ENCODE assay signal across 20 cellular contexts in genomic region chr3:78913711-78914110, GRCh38.
DNase-seq lines count a peak whose midpoint lies in the region; TF ChIP-seq lines count a peak whose summit lies in the region.
"Had no signal": no experiment of that assay in that cellular context is flagged by ENCODE, and none has a peak within 500 bp of the region (broad histone marks: within the 10 kb centered on the region; RNA-seq: fewer than 3 reads in every experiment).

No MANE protein-coding gene starts in this region.

- no peak overlapping the region for H3K27ac Mint-ChIP-seq in neural progenitor cell
- H3K27ac Mint-ChIP-seq: CD4-positive, alpha-beta memory T cell; T-helper 17 cell had no signal

- H3K36me3 ChIP-seq in OCI-LY3 (replicated peaks; ENCODE audit: low read depth, low read length) (no peaks in the 10 kb centered on the region), neural progenitor cell (no peaks in the 10 kb centered on the region), thyroid gland (no peaks in the 10 kb centered on the region)

- H3K9me3 ChIP-seq in OCI-LY3 (ENCODE audit: insufficient read depth, low read length): no peaks in the 10 kb centered on the region
- no peaks in the 10 kb centered on the region for H3K9me3 ChIP-seq in neural progenitor cell (ENCODE audit: low read depth)
- H3K9me3 ChIP-seq in thyroid gland: no peaks in the 10 kb centered on the region

- WGBS in thyroid gland, 2 donors: 64 to 68% methylated on average over 2 of the region's 2 CpGs

- peaks cover 21% of the 10 kb centered on the region for H3F3A ChIP-seq in neural progenitor cell (ENCODE audit: low read depth)

- TF ChIP-seq CTCF in OCI-LY3 (IDR thresholded peaks at IDR 0.05; ENCODE audit: low read depth, low read length) (no peak), neural progenitor cell (IDR thresholded peaks at IDR 0.05) (no peak), thyroid gland (IDR thresholded peaks at IDR 0.05) (no peak)

- no peak overlapping the region for H3K4me3 ChIP-seq in OCI-LY3 (ENCODE audit: low read length)
- no peak overlapping the region for H3K4me3 ChIP-seq in neural progenitor cell
- no peak overlapping the region for H3K4me3 ChIP-seq in thyroid gland (replicated peaks in 1 of 3)
- H3K4me3 ChIP-seq: BLaER1 had no signal

- H4K20me1 ChIP-seq in OCI-LY3 (ENCODE audit: insufficient read depth, low read length) (no peaks in the 10 kb centered on the region), neural progenitor cell (ENCODE audit: low read depth) (peaks cover 10% of the 10 kb centered on the region)

- H3K27ac ChIP-seq in OCI-LY3 (ENCODE audit: low read length) (no peak overlapping the region), neural progenitor cell (no peak overlapping the region), thyroid gland (no peak overlapping the region)
- H3K27ac ChIP-seq: BLaER1 had no signal

- no peaks in the 10 kb centered on the region for H3K79me2 ChIP-seq in OCI-LY3 (ENCODE audit: low read length)
- H3K79me2 ChIP-seq in neural progenitor cell (ENCODE audit: low read depth): peaks cover 90% of the 10 kb centered on the region

- no peaks in the 10 kb centered on the region for H3K27me3 Mint-ChIP-seq in neural progenitor cell (ENCODE audit: insufficient read depth, low read depth)
- H3K27me3 Mint-ChIP-seq: CD4-positive, alpha-beta memory T cell; T-helper 17 cell had no signal

- no peak overlapping the region for H3K9ac ChIP-seq in OCI-LY3 (ENCODE audit: low read length)
- H3K9ac ChIP-seq in neural progenitor cell: no peak overlapping the region
- H3K9ac ChIP-seq: BLaER1 had no signal

- no peaks in the 10 kb centered on the region for H3K27me3 ChIP-seq in OCI-LY3 (ENCODE audit: low read depth, low read length)
- no peaks in the 10 kb centered on the region for H3K27me3 ChIP-seq in neural progenitor cell
- no peaks in the 10 kb centered on the region for H3K27me3 ChIP-seq in thyroid gland
- H3K27me3 ChIP-seq: BLaER1 had no signal

- no peak overlapping the region for H3K4me3 Mint-ChIP-seq in neural progenitor cell
- H3K4me3 Mint-ChIP-seq: CD4-positive, alpha-beta memory T cell; T-helper 17 cell had no signal

- H3K4me1 Mint-ChIP-seq in neural progenitor cell: peaks cover 12% of the 10 kb centered on the region
- H3K4me1 Mint-ChIP-seq: CD4-positive, alpha-beta memory T cell; T-helper 17 cell had no signal

- no peaks in the 10 kb centered on the region for H3K36me3 Mint-ChIP-seq in neural progenitor cell
- H3K36me3 Mint-ChIP-seq: CD4-positive, alpha-beta memory T cell had no signal

- H2AFZ ChIP-seq in OCI-LY3 (ENCODE audit: low read depth, low read length): peak overlapping the region; percentile 47; the same call in 1 of the 2 replicates
- H2AFZ ChIP-seq in neural progenitor cell (replicated peaks): no peak overlapping the region

- TF ChIP-seq POLR2A in thyroid gland (IDR thresholded peaks at IDR 0.05): no peak

- intact Hi-C loops in thyroid gland (cut with DNase I): no loop called here

- peaks cover 2% of the 10 kb centered on the region for H3K9me3 Mint-ChIP-seq in neural progenitor cell

- DNase-seq in NCI-H82 (lab: John Stamatoyannopoulos, UW): peak; percentile 20
- DNase-seq in NCI-H82 treated with DMSO at 0.1 percent for 48 hours (lab: John Stamatoyannopoulos, UW; ENCODE audit: unreplicated experiment): no peak
- peak; percentile 64 for DNase-seq in foreskin melanocyte
- peak; percentile 13 for DNase-seq in neural progenitor cell (ENCODE audit: low spot score)
- no peak for DNase-seq in NCI-H2171 treated with DMSO at 0.1 percent for 48 hours (lab: John Stamatoyannopoulos, UW)
- DNase-seq in thyroid gland: no peak
- DNase-seq in DMS79 treated with DMSO at 0.1 percent for 48 hours (lab: John Stamatoyannopoulos, UW): no peak
- DNase-seq: Calu3; CD4-positive, alpha-beta memory T cell; KG1; NCI-H1417; NCI-H187; NCI-H2107; NCI-H526 treated with DMSO at 0.1 percent for 48 hours; OCI-M1; RPMI8226; SHP77 treated with DMSO at 0.1 percent for 48 hours; T-helper 17 cell had no signal

- peaks cover 9% of the 10 kb centered on the region for H3K4me1 ChIP-seq in OCI-LY3 (ENCODE audit: low read length)
- peaks cover 11% of the 10 kb centered on the region for H3K4me1 ChIP-seq in neural progenitor cell
- no peaks in the 10 kb centered on the region for H3K4me1 ChIP-seq in thyroid gland

- H3K4me2 ChIP-seq in OCI-LY3 (ENCODE audit: low read length): no peak overlapping the region
- peak overlapping the region; percentile 16 for H3K4me2 ChIP-seq in neural progenitor cell
- H3K4me2 ChIP-seq: BLaER1 had no signal

Comparison
In these comparisons a context has a peak if more than half of its experiments do, and no peak if none do; other contexts are left out.
1. DNase-seq: peak in NCI-H82 (single experiment), foreskin melanocyte (single experiment) and neural progenitor cell (single experiment); none in NCI-H82 treated with DMSO at 0.1 percent for 48 hours (single experiment), NCI-H2171 treated with DMSO at 0.1 percent for 48 hours (single experiment), thyroid gland (0 of 2) and DMS79 treated with DMSO at 0.1 percent for 48 hours (single experiment).